ENCODE assay signal across 20 cellular contexts in the genomic region with DNA sequence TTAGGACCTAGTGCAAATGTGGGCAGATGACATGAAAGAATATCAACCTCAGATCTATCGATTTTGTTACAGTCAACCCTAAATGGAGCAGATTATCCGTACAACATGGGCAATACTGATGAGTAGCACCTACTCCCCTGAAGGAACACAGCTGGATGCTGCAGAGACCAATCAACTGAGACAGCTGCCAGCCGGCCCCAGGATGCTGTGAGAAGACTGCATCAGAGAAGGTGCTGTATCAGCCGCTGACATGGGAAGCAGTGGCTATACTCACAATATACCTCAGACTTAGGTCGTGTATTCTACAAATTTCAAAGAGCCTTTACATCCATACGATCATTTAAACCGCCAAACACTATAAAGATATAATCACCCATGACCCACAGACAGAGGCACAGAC.
"Had no signal": no experiment of that assay in that cellular context is flagged by ENCODE, and none has a peak within 500 bp of the region (broad histone marks: within the 10 kb centered on the region; RNA-seq: fewer than 3 reads in every experiment).

No MANE protein-coding gene starts in this region.

- H3K9me3 Mint-ChIP-seq: central memory CD8-positive, alpha-beta T cell; mesothelial cell of epicardium; nephron progenitor cell had no signal

- H3K36me3 ChIP-seq: ascending aorta, colonic mucosa, sigmoid colon, spleen, tibial nerve, uterus had no signal

- H3K27ac Mint-ChIP-seq: mesothelial cell of epicardium, nephron progenitor cell had no signal

- H3K27ac ChIP-seq: ascending aorta, colonic mucosa, sigmoid colon, spleen, tibial nerve, uterus, VCaP had no signal

- H3K4me1 ChIP-seq: colonic mucosa, spleen, tibial nerve, uterus had no signal

- ATAC-seq: left lobe of liver had no signal

- H3K27me3 ChIP-seq: ascending aorta, colonic mucosa, sigmoid colon, tibial nerve, uterus had no signal

- H3K4me3 ChIP-seq: ascending aorta, colonic mucosa, sigmoid colon, spleen, tibial nerve, uterus had no signal

- H3K4me3 Mint-ChIP-seq: central memory CD8-positive, alpha-beta T cell; mesothelial cell of epicardium; nephron progenitor cell had no signal

- H3K36me3 Mint-ChIP-seq: mesothelial cell of epicardium had no signal

- DNase-seq: activated CD4-positive, CD25-positive, alpha-beta regulatory T cell treated with anti-CD3 and anti-CD28 coated beads, Interleukin-2, amount 50 U/mL, for 72 hours; activated gamma-delta T cell treated with Interleukin-2 at 50 U/mL for 16 hours; colonic mucosa; erythroblast; hypothalamus; kidney; nephron progenitor cell; nucleus accumbens; posterior cingulate gyrus; SIG-M5; sigmoid colon; spleen; stimulated activated naive CD4-positive, alpha-beta T cell treated with Interleukin-2 at 50 U/mL for 16 hours; uterus had no signal

- H3K9me3 ChIP-seq: ascending aorta, colonic mucosa, sigmoid colon, spleen, tibial nerve, uterus had no signal
